8 cellular contexts compared by ENCODE assay signal in genomic region chr17:45296003-45296832, GRCh38. TPM values are rescaled to one million over a fixed set of nuclear protein-coding genes. Genes with fewer than 3 reads are reported as not detected.
DNase-seq lines count a peak whose midpoint lies in the region; ATAC-seq and TF ChIP-seq lines count a peak whose summit lies in the region.

No MANE protein-coding gene starts in this region.

- no peaks in the 10 kb centered on the region for H3K27me3 Mint-ChIP-seq in T-helper 1 cell treated with Interleukin-12 subunit alpha and Interleukin-12 subunit beta and Interleukin-4 antibody, amounts not matched to agents 30 μg/mL and 1 μg/mL, for 36 hours (ENCODE audit: low read depth)
- H3K27me3 Mint-ChIP-seq in stimulated activated naive B cell treated with anti-CD40 and anti-IgM and Interleukin-4, amounts not matched to agents 10 μg/mL and 1 μg/mL and 100 μg/mL, for 72 hours: no peaks in the 10 kb centered on the region

- POLR2A ChIA-PET in RWPE1 (lab: Yijun Ruan, JAX; ENCODE audit: low non-redundant PET): no interaction called here

- peaks cover 19% of the 10 kb centered on the region for H3K36me3 Mint-ChIP-seq in T-helper 1 cell treated with Interleukin-12 subunit alpha and Interleukin-12 subunit beta and Interleukin-4 antibody, amounts not matched to agents 30 μg/mL and 1 μg/mL, for 36 hours (ENCODE audit: low read depth)
- H3K36me3 Mint-ChIP-seq in stimulated activated naive B cell treated with anti-CD40 and anti-IgM and Interleukin-4, amounts not matched to agents 10 μg/mL and 1 μg/mL and 100 μg/mL, for 72 hours: peaks cover 67 to 80% of the 10 kb centered on the region in 2 donors

- peak; percentile 78 to 82 for ATAC-seq in stimulated activated naive B cell treated with anti-CD40 and anti-IgM and Interleukin-4, amounts not matched to agents 10 μg/mL and 1 μg/mL and 100 μg/mL, for 72 hours (replicated peaks)
- ATAC-seq in HG02884 (IDR thresholded peaks at IDR 0.05; ENCODE audit: unreplicated experiment): no peak

- H3K4me3 Mint-ChIP-seq in T-helper 1 cell treated with Interleukin-12 subunit alpha and Interleukin-12 subunit beta and Interleukin-4 antibody, amounts not matched to agents 30 μg/mL and 1 μg/mL, for 36 hours: no peak overlapping the region
- H3K4me3 Mint-ChIP-seq in stimulated activated naive B cell treated with anti-CD40 and anti-IgM and Interleukin-4, amounts not matched to agents 10 μg/mL and 1 μg/mL and 100 μg/mL, for 72 hours: peak overlapping the region; percentile 44 to 60

- CTCF ChIA-PET in RWPE1 (lab: Yijun Ruan, JAX): interaction anchor here (1.1 kb wide), 1 partner anchor 20 kb away, joined by 3 read pairs; no protein-coding TSS in a partner anchor

- H3K4me1 Mint-ChIP-seq in T-helper 1 cell treated with Interleukin-12 subunit alpha and Interleukin-12 subunit beta and Interleukin-4 antibody, amounts not matched to agents 30 μg/mL and 1 μg/mL, for 36 hours (ENCODE audit: low read depth): peaks cover 71% of the 10 kb centered on the region
- H3K4me1 Mint-ChIP-seq in stimulated activated naive B cell treated with anti-CD40 and anti-IgM and Interleukin-4, amounts not matched to agents 10 μg/mL and 1 μg/mL and 100 μg/mL, for 72 hours: peaks cover 77 to 100% of the 10 kb centered on the region in 2 donors

- TF ChIP-seq CTCF in RWPE1 (conservative IDR thresholded peaks at IDR 0.05; ENCODE audit: low read depth): no peak

- H3K27ac Mint-ChIP-seq in T-helper 1 cell treated with Interleukin-12 subunit alpha and Interleukin-12 subunit beta and Interleukin-4 antibody, amounts not matched to agents 30 μg/mL and 1 μg/mL, for 36 hours: peak overlapping the region; percentile 80
- H3K27ac Mint-ChIP-seq in stimulated activated naive B cell treated with anti-CD40 and anti-IgM and Interleukin-4, amounts not matched to agents 10 μg/mL and 1 μg/mL and 100 μg/mL, for 72 hours: peak overlapping the region; percentile 90

- DNase-seq in T-helper 1 cell (no peak), RWPE1 (ENCODE audit: low spot score) (peak; percentile 68), fibroblast of gingiva (ENCODE audit: low read depth) (peak; percentile 41), Ammon's horn (ENCODE audit: low spot score) (no peak), G401 (ENCODE audit: low spot score) (no peak)
- peak; percentile 71 for DNase-seq in stimulated activated naive B cell treated with anti-CD40 and anti-IgM and Interleukin-4, amounts not matched to agents 10 μg/mL and 1 μg/mL and 100 μg/mL, for 72 hours

- H3K27ac ChIP-seq in RWPE1: peak overlapping the region; percentile 86

- no peaks in the 10 kb centered on the region for H3K9me3 Mint-ChIP-seq in T-helper 1 cell treated with Interleukin-12 subunit alpha and Interleukin-12 subunit beta and Interleukin-4 antibody, amounts not matched to agents 30 μg/mL and 1 μg/mL, for 36 hours
- peaks cover 0 to 1% of the 10 kb centered on the region in 2 donors for H3K9me3 Mint-ChIP-seq in stimulated activated naive B cell treated with anti-CD40 and anti-IgM and Interleukin-4, amounts not matched to agents 10 μg/mL and 1 μg/mL and 100 μg/mL, for 72 hours

- in situ Hi-C loops in G401 (cut with HindIII; ENCODE audit: low sequenced_read_pairs): no loop called here

RNA-seq across cellular contexts. Expression of gene MAP3K14, which starts 20.6 kb away (rescaled TPM):
- 17.5 and 17.8 TPM in 2 replicates for total RNA-seq in G401 (2014; rRNA removed; shearing (Covaris generic))

RNA-seq across cellular contexts. Expression of gene SPATA32, which starts 34.3 kb away (rescaled TPM):
- total RNA-seq in G401 (2014; rRNA removed; shearing (Covaris generic)): not detected in 2 replicates

Comparison
In these comparisons a context has a peak if more than half of its experiments do, and no peak if none do; other contexts are left out.
1. DNase-seq: peak in RWPE1 (single experiment), fibroblast of gingiva (single experiment) and stimulated activated naive B cell treated with anti-CD40 and anti-IgM and Interleukin-4, amounts not matched to agents 10 μg/mL and 1 μg/mL and 100 μg/mL, for 72 hours (single experiment); none in T-helper 1 cell (0 of 5), Ammon's horn (single experiment) and G401 (single experiment).